14 cellular contexts compared by ENCODE assay signal in genomic region chr11:62431171-62431895, GRCh38. TPM values are rescaled to one million over a fixed set of nuclear protein-coding genes. Genes with fewer than 3 reads are reported as not detected.
A peak's percentile ranks its signal among the peaks of the same experiment; 100 is the strongest.
DNase-seq lines count a peak whose midpoint lies in the region; ATAC-seq, FAIRE-seq and TF ChIP-seq lines count a peak whose summit lies in the region.
"Had no signal": no experiment of that assay in that cellular context is flagged by ENCODE, and none has a peak within 500 bp of the region (broad histone marks: within the 10 kb centered on the region; RNA-seq: fewer than 3 reads in every experiment).

No MANE protein-coding gene starts in this region.

- peak overlapping the region in 9 of 11 experiments; percentile 16 to 97 (median 84); a peak in 17 of 22 replicates for H3K4me2 ChIP-seq in BLaER1 treated with 17β-estradiol and CSF1 and Interleukin-3, amounts not matched to agents 10 nM and 100 nM

- no peak for TF ChIP-seq CTCF in esophagus muscularis mucosa (IDR thresholded peaks at IDR 0.05)

- H3K36me3 ChIP-seq in BLaER1 treated with 17β-estradiol and CSF1 and Interleukin-3, amounts not matched to agents 10 nM and 100 nM = no peaks in the 10 kb centered on the region
- no peaks in the 10 kb centered on the region for H3K36me3 ChIP-seq in esophagus muscularis mucosa
- no peaks in the 10 kb centered on the region for H3K36me3 ChIP-seq in rectal smooth muscle tissue (ENCODE audit: control insufficient read depth, insufficient read depth, low read length)

- H3K27ac ChIP-seq in BLaER1 treated with 17β-estradiol and CSF1 and Interleukin-3, amounts not matched to agents 10 nM and 100 nM = peak overlapping the region in 5 of 11 experiments; percentile 34 to 93 (median 93); a peak in 9 of 22 replicates
- H3K27ac ChIP-seq in esophagus muscularis mucosa (replicated peaks in 1 of 4) (peak overlapping the region; percentile 77 to 88 (median 86)), rectal smooth muscle tissue (ENCODE audit: low read depth, low read length) (peak overlapping the region; percentile 70)
- H3K27ac ChIP-seq: HL-60 had no signal

- peaks cover 39 to 100% (median 93%) of the 10 kb centered on the region in 10 experiments for H3K4me1 ChIP-seq in BLaER1 treated with 17β-estradiol and CSF1 and Interleukin-3, amounts not matched to agents 10 nM and 100 nM
- H3K4me1 ChIP-seq in esophagus muscularis mucosa (peaks cover 36 to 90% (median 70%) of the 10 kb centered on the region in 4 donors), rectal smooth muscle tissue (ENCODE audit: control insufficient read depth, insufficient read depth, low read length) (peaks cover 53% of the 10 kb centered on the region)

- DNase-seq in NCI-H226 = peak; percentile 70
- no peak for DNase-seq in esophagus muscularis mucosa (ENCODE audit: extremely low spot score)
- DNase-seq in GM19239 (ENCODE audit: insufficient read length, low spot score) = no peak
- DNase-seq in OCI-M1 (lab: John Stamatoyannopoulos, UW) = no peak
- no peak for DNase-seq in activated CD4-positive, alpha-beta T cell treated with anti-CD3 and anti-CD28 coated beads for 1 hour
- DNase-seq: activated CD4-positive, alpha-beta memory T cell treated with anti-CD3 and anti-CD28 coated beads, Interleukin-2, amount 10 ng/mL, durations not matched to agents 7 days and 5 days; effector memory CD8-positive, alpha-beta T cell; midbrain; NCI-H1105 treated with DMSO at 0.1 percent for 48 hours; T-cell had no signal

- no peak for ATAC-seq in HG02840 (IDR thresholded peaks at IDR 0.05; ENCODE audit: low FRiP score, unreplicated experiment)
- ATAC-seq: effector memory CD8-positive, alpha-beta T cell; T-cell had no signal

- peak overlapping the region in 2 of 11 experiments; percentile 53 to 54; a peak in 2 of 22 replicates for H3K9ac ChIP-seq in BLaER1 treated with 17β-estradiol and CSF1 and Interleukin-3, amounts not matched to agents 10 nM and 100 nM
- no peak overlapping the region for H3K9ac ChIP-seq in rectal smooth muscle tissue (ENCODE audit: low read length)

- WGBS in esophagus muscularis mucosa = 52% methylated on average over 11 of the region's 11 CpGs

- H3K9me3 ChIP-seq in BLaER1 treated with 17β-estradiol and CSF1 and Interleukin-3, amounts not matched to agents 10 nM and 100 nM (replicated peaks in 1 of 11) = no peaks in the 10 kb centered on the region
- no peaks in the 10 kb centered on the region for H3K9me3 ChIP-seq in esophagus muscularis mucosa

- no peak for TF ChIP-seq EP300 in esophagus muscularis mucosa (IDR thresholded peaks at IDR 0.05)

- no peak for TF ChIP-seq POLR2A in esophagus muscularis mucosa (IDR thresholded peaks at IDR 0.05; ENCODE audit: low read depth)

- H4K20me1 ChIP-seq in BLaER1 treated with 17β-estradiol and CSF1 and Interleukin-3, amounts not matched to agents 10 nM and 100 nM = no peaks in the 10 kb centered on the region

- no peak overlapping the region for H3K4me3 ChIP-seq in BLaER1 treated with 17β-estradiol and CSF1 and Interleukin-3, amounts not matched to agents 10 nM and 100 nM
- H3K4me3 ChIP-seq in esophagus muscularis mucosa (no peak overlapping the region), rectal smooth muscle tissue (ENCODE audit: low read length) (no peak overlapping the region)

- intact Hi-C loops in esophagus muscularis mucosa (cut with DNase I) = no loop called here

- FAIRE-seq in GM19239 (lab: Jason Lieb, UNC) = no peak

- H3K27me3 ChIP-seq in BLaER1 treated with 17β-estradiol and CSF1 and Interleukin-3, amounts not matched to agents 10 nM and 100 nM = no peaks in the 10 kb centered on the region
- H3K27me3 ChIP-seq in esophagus muscularis mucosa (no peaks in the 10 kb centered on the region), rectal smooth muscle tissue (ENCODE audit: control insufficient read depth, insufficient read depth, low read length) (no peaks in the 10 kb centered on the region)

RNA-seq across cellular contexts. Expression of gene SCGB1A1, which starts 12.5 kb away (rescaled TPM):
- 1 to 10 TPM in 1 of 4 donors, not detected in 3; 3.0 TPM for total RNA-seq in esophagus muscularis mucosa
- total RNA-seq: activated CD4-positive, alpha-beta memory T cell treated with anti-CD3 and anti-CD28 coated beads, Interleukin-2, amount 10 ng/mL, durations not matched to agents 7 days and 5 days had no signal
